1 cellular context compared by ENCODE assay signal in the genomic region with DNA sequence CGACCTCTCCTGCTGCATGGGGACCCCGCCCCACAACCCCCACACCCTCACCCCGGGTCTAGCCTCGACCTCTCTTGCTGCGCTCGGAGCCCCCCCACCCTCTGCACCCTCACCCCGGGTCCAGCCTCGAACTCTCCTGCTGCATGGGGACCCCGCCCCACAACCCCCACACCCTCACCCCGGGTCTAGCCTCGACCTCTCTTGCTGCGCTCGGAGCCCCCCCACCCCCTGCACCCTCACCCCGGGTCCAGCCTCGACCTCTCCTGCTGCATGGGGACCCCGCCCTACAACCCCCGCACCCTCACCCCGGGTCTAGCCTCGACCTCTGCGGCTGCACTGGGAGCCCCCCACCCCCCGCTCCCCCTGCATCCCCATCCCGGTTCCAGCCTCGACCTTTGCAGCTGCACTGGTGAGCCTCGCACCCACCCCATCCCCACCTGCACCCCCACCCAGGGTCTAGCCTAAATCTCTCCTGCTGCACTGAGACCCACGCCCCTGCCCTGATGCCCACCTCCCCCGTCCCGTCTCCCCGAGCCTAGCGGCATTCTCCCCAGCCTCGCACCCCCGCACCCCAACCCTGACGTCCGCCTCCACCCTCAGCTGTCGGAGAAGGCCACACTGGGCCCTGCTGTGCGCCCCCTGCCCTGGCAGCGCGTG.
TF ChIP-seq lines count a peak whose summit lies in the region.

No MANE protein-coding gene starts in this region.

TF ChIP-seq in IMR-90, 13 proteins besides CTCF, POLR2A, EP300 and RAD21:
- TF ChIP-seq MAFK (IDR thresholded peaks at IDR 0.05; ENCODE audit: low read depth, low read length) (no peak), BHLHE40 (IDR thresholded peaks at IDR 0.05; ENCODE audit: low read depth, low read length) (no peak), RFX5 (IDR thresholded peaks at IDR 0.05; ENCODE audit: low read depth, low read length) (no peak), NFE2L2 (IDR thresholded peaks at IDR 0.05; ENCODE audit: low read depth, low read length) (no peak), MXI1 (IDR thresholded peaks at IDR 0.05; ENCODE audit: borderline replicate concordance, low read depth, low read length) (no peak), FOS (IDR thresholded peaks at IDR 0.05; ENCODE audit: low read depth, low read length) (no peak), MAZ (IDR thresholded peaks at IDR 0.05; ENCODE audit: borderline replicate concordance, low read depth, low read length) (no peak), CEBPB (IDR thresholded peaks at IDR 0.05; ENCODE audit: low read depth, low read length) (no peak), SMC3 (IDR thresholded peaks at IDR 0.05; ENCODE audit: low read depth, low read length) (no peak), RCOR1 (IDR thresholded peaks at IDR 0.05; ENCODE audit: insufficient replicate concordance, low read length) (no peak), USF2 (IDR thresholded peaks at IDR 0.05; ENCODE audit: low read depth, low read length) (no peak), CHD1 (IDR thresholded peaks at IDR 0.05; ENCODE audit: low read depth, low read length) (no peak), ELK1 (IDR thresholded peaks at IDR 0.05; ENCODE audit: borderline replicate concordance, low read depth, low read length) (no peak)
TF ChIP-seq in IMR-90: peak in this region for 0.
